Comparison of ENCODE assay signal across 18 cellular contexts in genomic region chr16:821751-822150, GRCh38. TPM values are rescaled to one million over a fixed set of nuclear protein-coding genes. Genes with fewer than 3 reads are reported as not detected.
DNase-seq lines count a peak whose midpoint lies in the region; ATAC-seq and TF ChIP-seq lines count a peak whose summit lies in the region.
"Had no signal": no experiment of that assay in that cellular context is flagged by ENCODE, and none has a peak within 500 bp of the region (broad histone marks: within the 10 kb centered on the region; RNA-seq: fewer than 3 reads in every experiment).

No MANE protein-coding gene starts in this region.

- H3K27me3 ChIP-seq in H7 (ENCODE audit: control insufficient read depth, insufficient read depth, low read length) = no peaks in the 10 kb centered on the region

- no peaks in the 10 kb centered on the region for H3K9me3 Mint-ChIP-seq in neural crest cell
- H3K9me3 Mint-ChIP-seq: CD4-positive, CD25-positive, alpha-beta regulatory T cell; CD8-positive, alpha-beta T cell had no signal

- TF ChIP-seq CTCF in neural crest cell (conservative IDR thresholded peaks at IDR 0.05) = no peak

- peak overlapping the region; percentile 19 for H3K27ac Mint-ChIP-seq in neural crest cell (ENCODE audit: unreplicated experiment)
- H3K27ac Mint-ChIP-seq: CD8-positive, alpha-beta T cell had no signal

- H3K27me3 Mint-ChIP-seq in neural crest cell (ENCODE audit: low read depth) = peaks cover 40% of the 10 kb centered on the region

- peaks cover 9% of the 10 kb centered on the region for H3K4me1 Mint-ChIP-seq in neural crest cell

- DNase-seq in H7 (peak; percentile 86), iPS-NIHi11 (ENCODE audit: low spot score) (peak; percentile 65), neural crest cell (ENCODE audit: low read depth, low spot score) (no peak), NCI-H187 (lab: John Stamatoyannopoulos, UW) (no peak)
- DNase-seq in activated CD4-positive, alpha-beta T cell treated with anti-CD3 and anti-CD28 coated beads, Interleukin-2, amount 50 U/mL, for 48 hours = no peak
- DNase-seq in stimulated activated CD4-positive, alpha-beta T cell treated with anti-CD3 and anti-CD28 coated beads, Interleukin-4, amount 100 ng/mL, for 1 hour = no peak
- DNase-seq: Caco-2; CD4-positive, CD25-positive, alpha-beta regulatory T cell; CD8-positive, alpha-beta T cell; DMS153; DND-41; GDM1; GOT3; HCEC 1CT had no signal

- H3K4me3 Mint-ChIP-seq in neural crest cell = no peak overlapping the region
- H3K4me3 Mint-ChIP-seq: CD4-positive, CD25-positive, alpha-beta regulatory T cell; CD8-positive, alpha-beta T cell had no signal

- no peak for ATAC-seq in HG02759 (IDR thresholded peaks at IDR 0.05; ENCODE audit: unreplicated experiment)
- ATAC-seq: CD8-positive, alpha-beta T cell; GM12878 had no signal

- H3K4me3 ChIP-seq in H7 (ENCODE audit: insufficient read depth, low read depth, low read length) = no peak overlapping the region
- H3K4me3 ChIP-seq: GM12878 had no signal

- no peaks in the 10 kb centered on the region for H3K36me3 Mint-ChIP-seq in neural crest cell (ENCODE audit: low read depth)
- H3K36me3 Mint-ChIP-seq: CD4-positive, CD25-positive, alpha-beta regulatory T cell; CD8-positive, alpha-beta T cell had no signal

- H3K36me3 ChIP-seq in H7 (replicated peaks; ENCODE audit: control insufficient read depth, insufficient read depth, low read length) = no peaks in the 10 kb centered on the region

RNA-seq across cellular contexts. Expression of gene GNG13, which starts 21.2 kb away (rescaled TPM):
- total RNA-seq in H7 (2014; rRNA removed; shearing (Covaris generic)) = not detected in 2 replicates
- total RNA-seq in neural crest cell = not detected in 2 replicates
- total RNA-seq: A172; A673; Caco-2; CD4-positive, CD25-positive, alpha-beta regulatory T cell; CD8-positive, alpha-beta T cell; GM12878 had no signal

RNA-seq across cellular contexts. Expression of gene CHTF18, which starts 33.3 kb away (rescaled TPM):
- 65.9 and 80.8 TPM in 2 replicates for total RNA-seq in H7 (2014; rRNA removed; shearing (Covaris generic))
- 156 and 169 TPM in 2 replicates for total RNA-seq in neural crest cell

RNA-seq across cellular contexts. Expression of gene RPUSD1, which starts 33.6 kb away (rescaled TPM):
- 58.7 and 63.4 TPM in 2 replicates for total RNA-seq in H7 (2014; rRNA removed; shearing (Covaris generic))
- 36.1 and 36.8 TPM in 2 replicates for total RNA-seq in neural crest cell

Comparison
In these comparisons a context has a peak if more than half of its experiments do, and no peak if none do; other contexts are left out.
1. DNase-seq: peak in H7 (single experiment) and iPS-NIHi11 (single experiment); none in neural crest cell (single experiment), NCI-H187 (0 of 2), activated CD4-positive, alpha-beta T cell treated with anti-CD3 and anti-CD28 coated beads, Interleukin-2, amount 50 U/mL, for 48 hours (0 of 2) and stimulated activated CD4-positive, alpha-beta T cell treated with anti-CD3 and anti-CD28 coated beads, Interleukin-4, amount 100 ng/mL, for 1 hour (single experiment).